17 cellular contexts compared by ENCODE assay signal in genomic region chr2:3951131-3951954, GRCh38.
"Had no signal": no experiment of that assay in that cellular context is flagged by ENCODE, and none has a peak within 500 bp of the region (broad histone marks: within the 10 kb centered on the region; RNA-seq: fewer than 3 reads in every experiment).

No MANE protein-coding gene starts in this region.

- H3K27ac ChIP-seq: colonic mucosa, heart left ventricle, psoas muscle, sigmoid colon, skin epidermis, tibial artery had no signal

- H3K27ac Mint-ChIP-seq: nephron had no signal

- H3K4me1 ChIP-seq: colonic mucosa, heart left ventricle, psoas muscle, sigmoid colon, tibial artery had no signal

- H3K4me3 ChIP-seq: colonic mucosa, heart left ventricle, psoas muscle, sigmoid colon, skin epidermis, tibial artery had no signal

- H3K36me3 ChIP-seq: colonic mucosa, heart left ventricle, sigmoid colon, tibial artery had no signal

- ATAC-seq: left colon, psoas muscle had no signal

- H3K9me3 ChIP-seq: colonic mucosa, psoas muscle had no signal

- DNase-seq: caudate nucleus; colonic mucosa; dermis blood vessel endothelial cell; foreskin melanocyte; heart left ventricle; hippocampal formation; left colon; mammary epithelial cell; psoas muscle; retina; sigmoid colon; stimulated activated CD4-positive, alpha-beta T cell treated with anti-CD3 and anti-CD28 coated beads, Interleukin-2, amount 100 ng/mL, for 24 hours; stimulated activated CD4-positive, alpha-beta T cell treated with anti-CD3 and anti-CD28 coated beads, Interleukin-4, amount 100 ng/mL, for 4 hours; stimulated activated naive CD4-positive, alpha-beta T cell treated with Interleukin-2 at 50 U/mL for 16 hours; tibial artery had no signal

- H3K4me3 Mint-ChIP-seq: nephron had no signal

- H3K27me3 ChIP-seq: colonic mucosa had no signal
